Comparison of ENCODE assay signal across 1 cellular context in the genomic region with DNA sequence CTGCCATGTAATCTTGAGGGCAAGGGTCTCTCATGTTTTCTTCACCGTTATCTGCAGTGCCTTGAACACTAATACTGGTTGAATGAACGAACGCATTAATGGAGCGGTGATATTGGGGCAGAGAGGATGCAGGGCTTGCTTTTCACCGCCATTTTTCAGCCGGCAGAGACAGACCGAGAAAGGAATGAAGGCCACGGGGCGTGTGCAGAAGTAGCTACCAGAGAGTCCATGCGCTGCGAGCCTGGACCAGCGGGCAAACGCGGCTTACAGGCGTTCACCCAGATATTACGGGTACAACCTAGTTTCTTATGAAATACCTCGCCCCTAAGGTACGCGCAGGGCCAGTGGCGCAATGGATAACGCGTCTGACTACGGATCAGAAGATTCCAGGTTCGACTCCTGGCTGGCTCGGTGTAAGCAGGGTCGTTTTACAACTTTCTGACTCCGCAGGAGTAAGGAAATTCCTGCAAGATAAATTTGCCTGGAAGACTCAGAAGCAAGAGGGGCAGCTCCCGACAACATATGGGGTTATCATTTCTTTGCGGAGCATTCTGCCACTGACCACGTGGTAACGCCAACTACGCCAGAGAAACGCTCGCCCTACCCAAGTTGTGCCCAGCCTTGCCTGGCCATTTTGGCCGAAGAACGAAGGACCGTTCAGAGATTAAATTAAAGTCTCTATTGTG.
TF ChIP-seq lines count a peak whose summit lies in the region.

No MANE protein-coding gene starts in this region.

TF ChIP-seq in HepG2, 621 proteins besides CTCF, POLR2A, EP300 and RAD21 (continued from another document and continues in another):
- TF ChIP-seq, protein P1, sequence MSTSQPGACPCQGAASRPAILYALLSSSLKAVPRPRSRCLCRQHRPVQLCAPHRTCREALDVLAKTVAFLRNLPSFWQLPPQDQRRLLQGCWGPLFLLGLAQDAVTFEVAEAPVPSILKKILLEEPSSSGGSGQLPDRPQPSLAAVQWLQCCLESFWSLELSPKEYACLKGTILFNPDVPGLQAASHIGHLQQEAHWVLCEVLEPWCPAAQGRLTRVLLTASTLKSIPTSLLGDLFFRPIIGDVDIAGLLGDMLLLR (CRISPR knock-in tag; IDR thresholded peaks at IDR 0.05): peak; percentile 84
- no peak for TF ChIP-seq TRAFD1 (CRISPR knock-in tag; IDR thresholded peaks at IDR 0.05; ENCODE audit: borderline replicate concordance)
- no peak; the same call in 1 of the 2 replicates for TF ChIP-seq RAD51 (IDR thresholded peaks at IDR 0.05; ENCODE audit: borderline replicate concordance)
- TF ChIP-seq AHR (CRISPR knock-in tag; IDR thresholded peaks at IDR 0.05): no peak
- TF ChIP-seq, protein P2, sequence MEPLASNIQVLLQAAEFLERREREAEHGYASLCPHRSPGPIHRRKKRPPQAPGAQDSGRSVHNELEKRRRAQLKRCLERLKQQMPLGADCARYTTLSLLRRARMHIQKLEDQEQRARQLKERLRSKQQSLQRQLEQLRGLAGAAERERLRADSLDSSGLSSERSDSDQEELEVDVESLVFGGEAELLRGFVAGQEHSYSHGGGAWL (CRISPR knock-in tag; IDR thresholded peaks at IDR 0.05): no peak; the same call in 1 of the 2 replicates
- TF ChIP-seq MEF2D (CRISPR knock-in tag; IDR thresholded peaks at IDR 0.05): peak; percentile 81; the same call in 1 of the 2 replicates
- no peak for TF ChIP-seq RELA (CRISPR knock-in tag; IDR thresholded peaks at IDR 0.05)
- peak; percentile 86; the same call in 1 of the 2 replicates for TF ChIP-seq ZNF101 (CRISPR knock-in tag; IDR thresholded peaks at IDR 0.05; ENCODE audit: borderline replicate concordance, low read depth)
- TF ChIP-seq RFXANK (CRISPR knock-in tag; IDR thresholded peaks at IDR 0.05): peak; percentile 93
- 0 out of 2 replicates have a peak, but pooled peaks have one; percentile 26 for TF ChIP-seq RNF2 (conservative IDR thresholded peaks at IDR 0.05; ENCODE audit: low read depth)
- TF ChIP-seq LCORL (IDR thresholded peaks at IDR 0.05): no peak
- peak; percentile 86; the same call in 1 of the 2 replicates for TF ChIP-seq LCORL (CRISPR knock-in tag; IDR thresholded peaks at IDR 0.05)
- TF ChIP-seq ZNF274 (CRISPR knock-in tag; IDR thresholded peaks at IDR 0.05): peak; percentile 40; the same call in 1 of the 2 replicates
- TF ChIP-seq ZNF564 (CRISPR knock-in tag; IDR thresholded peaks at IDR 0.05): peak; percentile 78; the same call in 1 of the 2 replicates
- TF ChIP-seq, protein P3, sequence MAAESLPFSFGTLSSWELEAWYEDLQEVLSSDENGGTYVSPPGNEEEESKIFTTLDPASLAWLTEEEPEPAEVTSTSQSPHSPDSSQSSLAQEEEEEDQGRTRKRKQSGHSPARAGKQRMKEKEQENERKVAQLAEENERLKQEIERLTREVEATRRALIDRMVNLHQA (CRISPR knock-in tag; IDR thresholded peaks at IDR 0.05): no peak
- 0 out of 2 replicates have a peak, but pooled peaks have one; percentile 41 for TF ChIP-seq DNMT3B (CRISPR knock-in tag; conservative IDR thresholded peaks at IDR 0.05)
- TF ChIP-seq, protein P4, sequence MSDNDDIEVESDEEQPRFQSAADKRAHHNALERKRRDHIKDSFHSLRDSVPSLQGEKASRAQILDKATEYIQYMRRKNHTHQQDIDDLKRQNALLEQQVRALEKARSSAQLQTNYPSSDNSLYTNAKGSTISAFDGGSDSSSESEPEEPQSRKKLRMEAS (IDR thresholded peaks at IDR 0.05): peak; percentile 91
- TF ChIP-seq NFE2L2 (IDR thresholded peaks at IDR 0.05; ENCODE audit: low read length): no peak
- TF ChIP-seq ZNF616 (CRISPR knock-in tag; IDR thresholded peaks at IDR 0.05; ENCODE audit: low read depth): peak; percentile 61; the same call in 1 of the 2 replicates
- TF ChIP-seq, protein P5, sequence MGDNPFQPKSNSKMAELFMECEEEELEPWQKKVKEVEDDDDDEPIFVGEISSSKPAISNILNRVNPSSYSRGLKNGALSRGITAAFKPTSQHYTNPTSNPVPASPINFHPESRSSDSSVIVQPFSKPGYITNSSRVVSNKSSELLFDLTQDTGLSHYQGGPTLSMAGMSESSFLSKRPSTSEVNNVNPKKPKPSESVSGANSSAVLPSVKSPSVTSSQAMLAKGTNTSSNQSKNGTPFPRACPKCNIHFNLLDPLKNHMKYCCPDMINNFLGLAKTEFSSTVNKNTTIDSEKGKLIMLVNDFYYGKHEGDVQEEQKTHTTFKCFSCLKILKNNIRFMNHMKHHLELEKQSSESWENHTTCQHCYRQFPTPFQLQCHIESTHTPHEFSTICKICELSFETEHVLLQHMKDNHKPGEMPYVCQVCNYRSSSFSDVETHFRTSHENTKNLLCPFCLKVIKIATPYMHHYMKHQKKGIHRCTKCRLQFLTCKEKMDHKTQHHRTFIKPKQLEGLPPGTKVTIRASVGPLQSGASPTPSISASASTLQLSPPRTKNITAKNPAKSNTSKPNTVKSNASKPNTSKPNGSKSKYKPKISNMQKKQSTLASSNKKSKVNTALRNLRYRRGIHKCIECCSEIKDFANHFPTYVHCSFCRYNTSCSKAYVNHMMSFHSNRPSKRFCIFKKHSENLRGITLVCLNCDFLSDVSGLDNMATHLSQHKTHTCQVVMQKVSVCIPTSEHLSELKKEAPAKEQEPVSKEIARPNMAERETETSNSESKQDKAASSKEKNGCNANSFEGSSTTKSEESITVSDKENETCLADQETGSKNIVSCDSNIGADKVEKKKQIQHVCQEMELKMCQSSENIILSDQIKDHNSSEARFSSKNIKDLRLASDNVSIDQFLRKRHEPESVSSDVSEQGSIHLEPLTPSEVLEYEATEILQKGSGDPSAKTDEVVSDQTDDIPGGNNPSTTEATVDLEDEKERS (CRISPR knock-in tag; IDR thresholded peaks at IDR 0.05): peak; percentile 95; the same call in 1 of the 2 replicates
- TF ChIP-seq SALL1 (CRISPR knock-in tag; IDR thresholded peaks at IDR 0.05): peak; percentile 99
- no peak for TF ChIP-seq ZNF570 (CRISPR knock-in tag; IDR thresholded peaks at IDR 0.05; ENCODE audit: borderline replicate concordance)
- no peak for TF ChIP-seq NBN (conservative IDR thresholded peaks at IDR 0.05)
- TF ChIP-seq MEIS1 (CRISPR knock-in tag; IDR thresholded peaks at IDR 0.05; ENCODE audit: borderline replicate concordance): no peak; the same call in 1 of the 2 replicates
- TF ChIP-seq SRSF1 (optimal IDR thresholded peaks at IDR 0.05; ENCODE audit: low read depth, low read length): no peak
- TF ChIP-seq FOXA3 (CRISPR knock-in tag; IDR thresholded peaks at IDR 0.05): peak; percentile 83
- peak; percentile 71 for TF ChIP-seq TFDP2 (CRISPR knock-in tag; IDR thresholded peaks at IDR 0.05)
- TF ChIP-seq SPEN (CRISPR knock-in tag; IDR thresholded peaks at IDR 0.05; ENCODE audit: low read depth): no peak
- TF ChIP-seq ZSCAN22 (CRISPR knock-in tag; IDR thresholded peaks at IDR 0.05): peak; percentile 52; the same call in 1 of the 2 replicates
- TF ChIP-seq MLX (CRISPR knock-in tag; IDR thresholded peaks at IDR 0.05): peak; percentile 77
- TF ChIP-seq, protein P6, sequence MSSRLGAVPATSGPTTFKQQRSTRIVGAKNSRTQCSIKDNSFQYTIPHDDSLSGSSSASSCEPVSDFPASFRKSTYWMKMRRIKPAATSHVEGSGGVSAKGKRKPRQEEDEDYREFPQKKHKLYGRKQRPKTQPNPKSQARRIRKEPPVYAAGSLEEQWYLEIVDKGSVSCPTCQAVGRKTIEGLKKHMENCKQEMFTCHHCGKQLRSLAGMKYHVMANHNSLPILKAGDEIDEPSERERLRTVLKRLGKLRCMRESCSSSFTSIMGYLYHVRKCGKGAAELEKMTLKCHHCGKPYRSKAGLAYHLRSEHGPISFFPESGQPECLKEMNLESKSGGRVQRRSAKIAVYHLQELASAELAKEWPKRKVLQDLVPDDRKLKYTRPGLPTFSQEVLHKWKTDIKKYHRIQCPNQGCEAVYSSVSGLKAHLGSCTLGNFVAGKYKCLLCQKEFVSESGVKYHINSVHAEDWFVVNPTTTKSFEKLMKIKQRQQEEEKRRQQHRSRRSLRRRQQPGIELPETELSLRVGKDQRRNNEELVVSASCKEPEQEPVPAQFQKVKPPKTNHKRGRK (CRISPR knock-in tag; IDR thresholded peaks at IDR 0.05): no peak; the same call in 1 of the 2 replicates
- peak; percentile 96 for TF ChIP-seq GATAD2A (CRISPR knock-in tag; IDR thresholded peaks at IDR 0.05)
- TF ChIP-seq MIER3 (CRISPR knock-in tag; IDR thresholded peaks at IDR 0.05; ENCODE audit: borderline replicate concordance): peak; percentile 98; the same call in 1 of the 2 replicates
- TF ChIP-seq SOX13 (IDR thresholded peaks at IDR 0.05): peak; percentile 31; the same call in 1 of the 2 replicates
- TF ChIP-seq SOX13 (CRISPR knock-in tag; conservative IDR thresholded peaks at IDR 0.05 in 1 of 2, IDR thresholded peaks at IDR 0.05 in 1 of 2): peak in 1 of 2 experiments; percentile 65; a peak in 1 of 4 replicates
- TF ChIP-seq, protein P7, sequence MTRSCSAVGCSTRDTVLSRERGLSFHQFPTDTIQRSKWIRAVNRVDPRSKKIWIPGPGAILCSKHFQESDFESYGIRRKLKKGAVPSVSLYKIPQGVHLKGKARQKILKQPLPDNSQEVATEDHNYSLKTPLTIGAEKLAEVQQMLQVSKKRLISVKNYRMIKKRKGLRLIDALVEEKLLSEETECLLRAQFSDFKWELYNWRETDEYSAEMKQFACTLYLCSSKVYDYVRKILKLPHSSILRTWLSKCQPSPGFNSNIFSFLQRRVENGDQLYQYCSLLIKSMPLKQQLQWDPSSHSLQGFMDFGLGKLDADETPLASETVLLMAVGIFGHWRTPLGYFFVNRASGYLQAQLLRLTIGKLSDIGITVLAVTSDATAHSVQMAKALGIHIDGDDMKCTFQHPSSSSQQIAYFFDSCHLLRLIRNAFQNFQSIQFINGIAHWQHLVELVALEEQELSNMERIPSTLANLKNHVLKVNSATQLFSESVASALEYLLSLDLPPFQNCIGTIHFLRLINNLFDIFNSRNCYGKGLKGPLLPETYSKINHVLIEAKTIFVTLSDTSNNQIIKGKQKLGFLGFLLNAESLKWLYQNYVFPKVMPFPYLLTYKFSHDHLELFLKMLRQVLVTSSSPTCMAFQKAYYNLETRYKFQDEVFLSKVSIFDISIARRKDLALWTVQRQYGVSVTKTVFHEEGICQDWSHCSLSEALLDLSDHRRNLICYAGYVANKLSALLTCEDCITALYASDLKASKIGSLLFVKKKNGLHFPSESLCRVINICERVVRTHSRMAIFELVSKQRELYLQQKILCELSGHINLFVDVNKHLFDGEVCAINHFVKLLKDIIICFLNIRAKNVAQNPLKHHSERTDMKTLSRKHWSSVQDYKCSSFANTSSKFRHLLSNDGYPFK (CRISPR knock-in tag; IDR thresholded peaks at IDR 0.05; ENCODE audit: borderline replicate concordance): peak; percentile 67; the same call in 1 of the 2 replicates
- TF ChIP-seq ARID5B (CRISPR knock-in tag; IDR thresholded peaks at IDR 0.05): peak; percentile 95
- peak; percentile 88 for TF ChIP-seq ZFX (CRISPR knock-in tag; IDR thresholded peaks at IDR 0.05; ENCODE audit: low read depth)
